26 cellular contexts compared by ENCODE assay signal in the genomic region with DNA sequence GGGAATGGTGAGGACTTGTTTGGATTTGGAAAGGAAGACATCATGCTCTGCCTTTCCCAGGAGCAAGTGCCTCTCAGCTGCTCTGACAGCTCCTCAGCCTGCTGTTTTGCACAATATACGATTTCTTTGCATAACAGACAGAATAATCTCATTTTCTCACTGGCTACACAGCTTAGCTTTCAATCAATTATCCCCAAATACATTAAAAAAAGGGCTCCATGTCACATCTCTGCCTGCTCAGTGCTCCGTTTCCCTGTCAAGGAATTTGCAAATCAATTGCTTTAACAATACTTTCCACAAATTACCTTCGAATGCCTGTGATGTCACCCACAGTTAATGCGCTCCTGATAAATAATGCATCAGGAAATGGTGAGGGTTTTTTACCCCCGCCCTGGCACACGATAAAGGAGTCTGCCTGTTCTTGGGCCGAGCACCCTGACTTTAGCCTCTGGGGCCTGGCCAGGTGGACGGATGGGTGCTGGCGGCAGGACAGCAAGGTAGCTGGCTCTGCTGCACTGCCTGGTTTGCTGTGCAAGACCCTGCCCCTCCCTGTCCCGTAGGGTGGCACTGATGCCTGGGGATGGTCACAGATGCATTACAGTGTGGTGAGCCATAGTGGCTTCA.
DNase-seq lines count a peak whose midpoint lies in the region; ATAC-seq and TF ChIP-seq lines count a peak whose summit lies in the region.
"Had no signal": no experiment of that assay in that cellular context is flagged by ENCODE, and none has a peak within 500 bp of the region (broad histone marks: within the 10 kb centered on the region; RNA-seq: fewer than 3 reads in every experiment).

No MANE protein-coding gene starts in this region.

- no peak for TF ChIP-seq POLR2A in lower leg skin (IDR thresholded peaks at IDR 0.05)

- H3K4me1 ChIP-seq in GM23338 (ENCODE audit: insufficient read depth) (peaks cover 19% of the 10 kb centered on the region), NT2/D1 (ENCODE audit: insufficient read depth, insufficient read length) (peaks cover 17% of the 10 kb centered on the region), trophoblast cell (ENCODE audit: control insufficient read depth in 1 of 2, insufficient read depth in 2 of 2, low read length in 2 of 2) (peaks cover 11 to 16% of the 10 kb centered on the region in 2 experiments), MM.1S (ENCODE audit: low read length) (no peaks in the 10 kb centered on the region)
- H3K4me1 ChIP-seq: psoas muscle, upper lobe of left lung had no signal

- H3K4me2 ChIP-seq in GM23338, result peak overlapping the region; percentile 48
- no peak overlapping the region for H3K4me2 ChIP-seq in trophoblast cell (ENCODE audit: low read length)
- H3K4me2 ChIP-seq in MM.1S (ENCODE audit: low read depth, low read length), result no peak overlapping the region
- H3K4me2 ChIP-seq: BLaER1 treated with 17β-estradiol and CSF1 and Interleukin-3, amounts not matched to agents 10 nM and 100 nM had no signal

- H3K27ac Mint-ChIP-seq in GM23338, result no peak overlapping the region
- H3K27ac Mint-ChIP-seq: activated CD8-positive, alpha-beta T cell treated with anti-CD3 and anti-CD28 coated beads, Interleukin-2, amount 10 ng/mL, durations not matched to agents 7 days and 5 days had no signal

- intact Hi-C loops in lower leg skin (cut with DNase I; ENCODE audit: low total_unique reads), result no loop called here

- ATAC-seq in GM23338, result peak; percentile 27
- ATAC-seq in HG03280 (IDR thresholded peaks at IDR 0.05; ENCODE audit: unreplicated experiment), result no peak
- ATAC-seq: activated CD8-positive, alpha-beta T cell treated with anti-CD3 and anti-CD28 coated beads, Interleukin-2, amount 10 ng/mL, durations not matched to agents 7 days and 5 days; HCT116; left lobe of liver; psoas muscle had no signal

- H2AFZ ChIP-seq in GM23338, result peak overlapping the region; percentile 84
- H2AFZ ChIP-seq in trophoblast cell (ENCODE audit: insufficient read depth, low read length, poor library complexity), result no peak overlapping the region
- no peak overlapping the region for H2AFZ ChIP-seq in MM.1S (ENCODE audit: low read length)

- H2BK12ac ChIP-seq in trophoblast cell (ENCODE audit: low read length), result no peak overlapping the region

- H3K14ac ChIP-seq in trophoblast cell (ENCODE audit: low read length), result no peak overlapping the region

- H3K23ac ChIP-seq in trophoblast cell (ENCODE audit: low read length), result no peak overlapping the region

- H4K91ac ChIP-seq in trophoblast cell (ENCODE audit: low read depth, low read length), result no peak overlapping the region

- H3K9me3 ChIP-seq in NT2/D1 (ENCODE audit: insufficient read depth, low read length), result no peaks in the 10 kb centered on the region
- H3K9me3 ChIP-seq in trophoblast cell (ENCODE audit: insufficient read depth, low read depth, low read length), result peaks cover 1% of the 10 kb centered on the region
- H3K9me3 ChIP-seq in MM.1S (replicated peaks; ENCODE audit: insufficient read depth, low read length), result no peaks in the 10 kb centered on the region
- H3K9me3 ChIP-seq: BLaER1 treated with 17β-estradiol and CSF1 and Interleukin-3, amounts not matched to agents 10 nM and 100 nM; psoas muscle; upper lobe of left lung had no signal

- peak overlapping the region; percentile 58 for H3K9ac ChIP-seq in NT2/D1 (ENCODE audit: insufficient read length, low read depth)
- H3K9ac ChIP-seq in trophoblast cell (ENCODE audit: low read length), result no peak overlapping the region
- H3K9ac ChIP-seq in MM.1S (ENCODE audit: low read length), result no peak overlapping the region
- H3K9ac ChIP-seq: BLaER1 treated with 17β-estradiol and CSF1 and Interleukin-3, amounts not matched to agents 10 nM and 100 nM had no signal

- WGBS in lower leg skin, 2 donors, result 68 to 77% methylated on average over 10 of the region's 10 CpGs
- no CpG with 5 or more reads among the region's 10 CpGs for WGBS in trophoblast cell (ENCODE audit: extremely low coverage, insufficient coverage, insufficient read length)

- H3K4me3 Mint-ChIP-seq in GM23338, result no peak overlapping the region
- H3K4me3 Mint-ChIP-seq: activated CD8-positive, alpha-beta T cell treated with anti-CD3 and anti-CD28 coated beads, Interleukin-2, amount 10 ng/mL, durations not matched to agents 7 days and 5 days had no signal

- H3K9me2 ChIP-seq in GM23338 (ENCODE audit: insufficient read depth) (no peaks in the 10 kb centered on the region; the same call in 1 of the 2 replicates), MM.1S (replicated peaks; ENCODE audit: insufficient read depth, low read length) (no peaks in the 10 kb centered on the region)

- H3K18ac ChIP-seq in trophoblast cell (ENCODE audit: low read length), result no peak overlapping the region

- no peaks in the 10 kb centered on the region for H3K79me1 ChIP-seq in trophoblast cell (ENCODE audit: low read length)

- H3F3A ChIP-seq in GM23338 (replicated peaks; ENCODE audit: low read depth) (no peaks in the 10 kb centered on the region), MM.1S (ENCODE audit: insufficient read depth, low read length) (no peaks in the 10 kb centered on the region)

- no peak overlapping the region for H2BK5ac ChIP-seq in trophoblast cell (ENCODE audit: low read depth, low read length, poor library complexity)

- H4K8ac ChIP-seq in trophoblast cell (ENCODE audit: low read depth, low read length), result no peak overlapping the region

- H3K4me3 ChIP-seq in GM23338 (no peak overlapping the region), NT2/D1 (ENCODE audit: insufficient read length, low read depth) (no peak overlapping the region), lower leg skin (ENCODE audit: low read depth, poor library complexity, severe bottlenecking) (no peak overlapping the region), trophoblast cell (ENCODE audit: low read depth, low read length) (peak overlapping the region; percentile 17), MM.1S (ENCODE audit: low read length) (no peak overlapping the region)
- H3K4me3 ChIP-seq: BLaER1 treated with 17β-estradiol and CSF1 and Interleukin-3, amounts not matched to agents 10 nM and 100 nM; psoas muscle; upper lobe of left lung had no signal

- H3K79me2 ChIP-seq in GM23338 (replicated peaks; ENCODE audit: insufficient read depth) (no peaks in the 10 kb centered on the region), trophoblast cell (ENCODE audit: control insufficient read depth, insufficient read depth, low read length, poor library complexity) (no peaks in the 10 kb centered on the region), MM.1S (ENCODE audit: low read length) (no peaks in the 10 kb centered on the region)

- H4K20me1 ChIP-seq in GM23338 (replicated peaks; ENCODE audit: insufficient read depth), result no peaks in the 10 kb centered on the region
- no peaks in the 10 kb centered on the region for H4K20me1 ChIP-seq in MM.1S (ENCODE audit: insufficient read depth, low read length)
- H4K20me1 ChIP-seq: BLaER1 treated with 17β-estradiol and CSF1 and Interleukin-3, amounts not matched to agents 10 nM and 100 nM had no signal

- H3K9me3 Mint-ChIP-seq in GM23338, result no peaks in the 10 kb centered on the region; the same call in 2 of the 3 replicates

- H3K27me3 Mint-ChIP-seq in GM23338 (ENCODE audit: insufficient read depth, low read depth, poor library complexity), result peaks cover 29% of the 10 kb centered on the region

- H3K27ac ChIP-seq in GM23338 (ENCODE audit: low read depth) (no peak overlapping the region), trophoblast cell (ENCODE audit: low read depth, low read length) (no peak overlapping the region), MM.1S (ENCODE audit: low read length) (no peak overlapping the region)
- H3K27ac ChIP-seq: BLaER1 treated with 17β-estradiol and CSF1 and Interleukin-3, amounts not matched to agents 10 nM and 100 nM; psoas muscle; upper lobe of left lung had no signal

- H2BK120ac ChIP-seq in trophoblast cell (ENCODE audit: insufficient read depth, low read length, poor library complexity), result peak overlapping the region; percentile 25

- H3K27me3 ChIP-seq in GM23338 (ENCODE audit: insufficient read depth) (no peaks in the 10 kb centered on the region), NT2/D1 (ENCODE audit: insufficient read depth, insufficient read length) (no peaks in the 10 kb centered on the region), trophoblast cell (ENCODE audit: insufficient read depth, low read length) (no peaks in the 10 kb centered on the region), MM.1S (replicated peaks; ENCODE audit: insufficient read depth, low read length) (no peaks in the 10 kb centered on the region)
- H3K27me3 ChIP-seq: BLaER1 treated with 17β-estradiol and CSF1 and Interleukin-3, amounts not matched to agents 10 nM and 100 nM; upper lobe of left lung had no signal

- no peak overlapping the region for H3K4ac ChIP-seq in trophoblast cell (ENCODE audit: low read depth, low read length)

- H2AK5ac ChIP-seq in trophoblast cell (ENCODE audit: low read length), result no peak overlapping the region

- DNase-seq in GM23338 (ENCODE audit: low spot score) (no peak), NT2/D1 (ENCODE audit: low read depth, low spot score) (no peak), lower leg skin (ENCODE audit: low spot score in 2 of 2) (peak; percentile 9 to 72), trophoblast cell (no peak), NCI-H2171 treated with DMSO at 0.1 percent for 48 hours (lab: John Stamatoyannopoulos, UW) (no peak), DMS114 treated with DMSO at 0.1 percent for 48 hours (lab: John Stamatoyannopoulos, UW; ENCODE audit: unreplicated experiment) (no peak), MM.1S (no peak)
- DNase-seq: activated CD4-positive, CD25-positive, alpha-beta regulatory T cell treated with anti-CD3 and anti-CD28 coated beads, Interleukin-2, amount 50 U/mL, for 72 hours; activated CD8-positive, alpha-beta T cell treated with anti-CD3 and anti-CD28 coated beads, Interleukin-2, amount 10 ng/mL, durations not matched to agents 7 days and 5 days; activated gamma-delta T cell treated with Interleukin-2 at 50 U/mL for 16 hours; activated T-cell treated with anti-CD3 and anti-CD28 coated beads, Interleukin-2, amount 50 U/mL, for 1 hour; DMS79 treated with DMSO at 0.1 percent for 48 hours; foreskin fibroblast; GDM1; NCI-H1092; NCI-H187 treated with DMSO at 0.1 percent for 48 hours; NCI-H524 treated with DMSO at 0.1 percent for 48 hours; nucleus accumbens; stimulated activated CD4-positive, alpha-beta T cell treated with anti-CD3 and anti-CD28 coated beads, Interleukin-4, amount 100 ng/mL, for 24 hours; T-helper 2 cell had no signal

- H3K36me3 Mint-ChIP-seq in GM23338 (ENCODE audit: low read depth), result no peaks in the 10 kb centered on the region

- H4K12ac ChIP-seq in trophoblast cell (ENCODE audit: low read depth, low read length), result no peak overlapping the region

- peaks cover 27% of the 10 kb centered on the region for H3K4me1 Mint-ChIP-seq in GM23338

- TF ChIP-seq CTCF in GM23338 (conservative IDR thresholded peaks at IDR 0.05; ENCODE audit: low read depth in 2 of 2), result no peak
- no peak for TF ChIP-seq CTCF in lower leg skin (IDR thresholded peaks at IDR 0.05)
- no peak for TF ChIP-seq CTCF in MM.1S (IDR thresholded peaks at IDR 0.05; ENCODE audit: low read length)

- H3K36me3 ChIP-seq in GM23338 (ENCODE audit: insufficient read depth) (no peaks in the 10 kb centered on the region), NT2/D1 (ENCODE audit: insufficient read depth, insufficient read length, low read length) (no peaks in the 10 kb centered on the region), trophoblast cell (ENCODE audit: control insufficient read depth in 1 of 2, insufficient read depth in 2 of 2, low read length in 2 of 2) (no peaks in the 10 kb centered on the region), MM.1S (replicated peaks; ENCODE audit: insufficient read depth, low read length) (no peaks in the 10 kb centered on the region)
- H3K36me3 ChIP-seq: BLaER1 treated with 17β-estradiol and CSF1 and Interleukin-3, amounts not matched to agents 10 nM and 100 nM; upper lobe of left lung had no signal

Comparison
In these comparisons a context has a peak if more than half of its experiments do, and no peak if none do; other contexts are left out.
1. DNase-seq: peak in lower leg skin (2 of 2); none in GM23338 (single experiment), NT2/D1 (single experiment), trophoblast cell (0 of 2), NCI-H2171 treated with DMSO at 0.1 percent for 48 hours (single experiment), DMS114 treated with DMSO at 0.1 percent for 48 hours (single experiment) and MM.1S (single experiment).